In genomic region chr11:103326070-103326794, GRCh38 we compare ENCODE assay signal across 8 cellular contexts.
A peak's percentile ranks its signal among the peaks of the same experiment; 100 is the strongest.
DNase-seq lines count a peak whose midpoint lies in the region; ATAC-seq and TF ChIP-seq lines count a peak whose summit lies in the region.

No MANE protein-coding gene starts in this region.

- H3K4me3 Mint-ChIP-seq in CD14-positive monocyte, result no peak overlapping the region

- ATAC-seq in GM18498 (IDR thresholded peaks at IDR 0.05; ENCODE audit: unreplicated experiment) (peak; percentile 91), HG02642 (IDR thresholded peaks at IDR 0.05; ENCODE audit: poor library complexity, unreplicated experiment) (peak; percentile 96)

- H3K9me3 ChIP-seq in MG63 (no peaks in the 10 kb centered on the region), esophagus muscularis mucosa (no peaks in the 10 kb centered on the region)

- H3K27me3 Mint-ChIP-seq in CD14-positive monocyte (ENCODE audit: low read depth in 3 of 3), result peaks cover 0 to 2% (median 0%) of the 10 kb centered on the region in 3 donors

- peaks cover 6% of the 10 kb centered on the region for H3K4me1 Mint-ChIP-seq in CD14-positive monocyte

- no peak overlapping the region for H3K27ac Mint-ChIP-seq in CD14-positive monocyte

- H3K36me3 Mint-ChIP-seq in CD14-positive monocyte, result no peaks in the 10 kb centered on the region

- no peaks in the 10 kb centered on the region for H3K9me3 Mint-ChIP-seq in CD14-positive monocyte

- TF ChIP-seq POLR2A in esophagus muscularis mucosa (IDR thresholded peaks at IDR 0.05; ENCODE audit: low read depth), result no peak

- no peaks in the 10 kb centered on the region for H3K27me3 ChIP-seq in MG63
- H3K27me3 ChIP-seq in esophagus muscularis mucosa, result no peaks in the 10 kb centered on the region

- 76% methylated on average over 19 of the region's 25 CpGs for WGBS in esophagus muscularis mucosa

- H3K36me3 ChIP-seq in MG63 (peaks cover 2% of the 10 kb centered on the region; the same call in 1 of the 2 replicates), esophagus muscularis mucosa (peaks cover 0 to 22% (median 0%) of the 10 kb centered on the region in 4 donors)

- intact Hi-C loops in CD14-positive monocyte (cut with micrococcal nuclease) (no loop called here), esophagus muscularis mucosa (cut with DNase I) (no loop called here)

- TF ChIP-seq CTCF in CD14-positive monocyte (IDR thresholded peaks at IDR 0.05) (peak; percentile 68), esophagus muscularis mucosa (IDR thresholded peaks at IDR 0.05) (peak in 1 of 3 experiments; percentile 39)

- TF ChIP-seq EP300 in esophagus muscularis mucosa (IDR thresholded peaks at IDR 0.05), result no peak

- DNase-seq in CD14-positive monocyte (ENCODE audit: low spot score) (no peak), MG63 (peak; percentile 5), SIG-M5 (lab: John Stamatoyannopoulos, UW) (peak; percentile 27), ecto neural progenitor cell (ENCODE audit: low spot score) (peak; percentile 57), medulla oblongata (ENCODE audit: extremely low spot score) (peak; percentile 82), esophagus muscularis mucosa (ENCODE audit: extremely low spot score) (no peak)

- H3K4me3 ChIP-seq in MG63 (no peak overlapping the region), esophagus muscularis mucosa (no peak overlapping the region)

- peaks cover 0 to 8% (median 0%) of the 10 kb centered on the region in 4 donors for H3K4me1 ChIP-seq in esophagus muscularis mucosa

- no peak overlapping the region for H3K27ac ChIP-seq in esophagus muscularis mucosa (replicated peaks in 1 of 4)

Comparison
In these comparisons a context has a peak if more than half of its experiments do, and no peak if none do; other contexts are left out.
1. DNase-seq: peak in MG63 (single experiment), SIG-M5 (single experiment), ecto neural progenitor cell (single experiment) and medulla oblongata (single experiment); none in CD14-positive monocyte (single experiment) and esophagus muscularis mucosa (single experiment).